In the genomic region with DNA sequence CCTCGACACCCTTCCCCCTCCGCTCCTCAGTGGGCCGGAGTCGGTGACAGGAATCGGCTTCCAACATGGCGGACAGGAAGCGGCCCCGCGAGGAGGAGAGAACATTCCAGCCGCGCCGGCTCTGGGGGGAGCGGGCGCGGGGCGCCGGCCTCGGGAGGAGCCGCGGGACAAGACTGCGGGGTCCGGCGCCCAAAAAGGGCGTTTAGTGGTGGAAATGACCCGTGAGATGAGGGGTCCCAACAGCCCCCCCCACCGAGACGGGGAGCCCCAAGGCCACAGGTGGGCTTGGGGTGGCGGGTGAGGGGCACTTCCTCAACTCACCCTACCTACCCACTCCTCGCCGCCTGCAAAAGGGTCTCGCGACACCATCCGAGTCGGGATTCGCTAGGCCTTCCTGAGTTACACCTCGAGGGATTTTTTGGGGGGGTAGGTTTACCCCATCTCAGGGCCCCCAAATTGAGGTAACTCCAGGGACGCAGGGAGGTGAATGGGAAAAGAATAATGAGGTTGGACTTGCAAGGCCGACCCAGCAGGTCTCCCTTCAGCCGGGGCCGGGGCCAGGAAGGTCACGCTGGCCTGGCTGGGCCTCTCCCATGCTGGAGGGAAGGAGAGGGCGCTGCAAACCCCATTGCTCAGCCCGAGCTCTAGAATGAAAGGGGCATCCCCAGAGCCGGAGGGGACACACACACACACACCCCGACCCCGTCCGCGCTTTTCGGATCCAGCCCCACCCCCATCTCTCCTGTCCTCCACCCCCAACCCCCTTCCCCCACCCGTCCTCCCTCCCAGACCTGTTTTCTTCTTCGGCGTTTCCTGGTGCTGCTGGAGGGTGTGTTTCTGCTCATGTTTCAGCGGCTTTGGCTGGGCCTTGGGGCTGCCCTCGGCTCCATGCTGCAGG, we compare ENCODE assay signal across 8 cellular contexts. TPM values are rescaled to one million over a fixed set of nuclear protein-coding genes. Genes with fewer than 3 reads are reported as not detected.
DNase-seq lines count a peak whose midpoint lies in the region; ATAC-seq and TF ChIP-seq lines count a peak whose summit lies in the region.

No MANE protein-coding gene starts in this region.

- no peaks in the 10 kb centered on the region for H3K27me3 ChIP-seq in dorsolateral prefrontal cortex

- peak overlapping the region; percentile 90 for H3K4me3 Mint-ChIP-seq in Calu3 (ENCODE audit: low read depth, unreplicated experiment)

- TF ChIP-seq POLR2A in lower leg skin (IDR thresholded peaks at IDR 0.05), result no peak

- ATAC-seq in GM21576 (IDR thresholded peaks at IDR 0.05; ENCODE audit: unreplicated experiment), result no peak

- peak overlapping the region; percentile 57 to 99 (median 91) for H3K4me3 ChIP-seq in dorsolateral prefrontal cortex
- peak overlapping the region; percentile 98 for H3K4me3 ChIP-seq in lower leg skin (ENCODE audit: low read depth, poor library complexity, severe bottlenecking)

- BruUV-seq in Calu3 (replicated peaks; lab: Mats Ljungman, UMichigan), result TSS peak; percentile 19

- peak; percentile 66 for DNase-seq in Calu3
- peak; percentile 65 for DNase-seq in HCEC 1CT
- peak; percentile 2 for DNase-seq in NCI-H2227 treated with DMSO at 0.1 percent for 48 hours (lab: John Stamatoyannopoulos, UW)
- DNase-seq in activated CD4-positive, alpha-beta T cell treated with anti-CD3 and anti-CD28 coated beads, Interleukin-2, amount 50 U/mL, for 24 hours (ENCODE audit: low read depth in 1 of 2, low spot score in 1 of 2), result peak; percentile 30 to 46
- DNase-seq in dorsolateral prefrontal cortex, result peak; percentile 29 to 71 (median 46)
- peak; percentile 50 to 94 for DNase-seq in lower leg skin (ENCODE audit: low spot score in 2 of 2)
- DNase-seq in stimulated activated CD4-positive, alpha-beta T cell treated with anti-CD3 and anti-CD28 coated beads, Interleukin-4, amount 100 ng/mL, for 48 hours (ENCODE audit: low read depth in 2 of 2), result peak; percentile 47 to 52

- H3K9me3 Mint-ChIP-seq in Calu3 (ENCODE audit: low read depth, unreplicated experiment), result no peaks in the 10 kb centered on the region

- intact Hi-C loops in Calu3 (cut with micrococcal nuclease; ENCODE audit: unreplicated experiment), result no loop called here
- intact Hi-C loops in dorsolateral prefrontal cortex (cut with DNase I), result loop anchor here (2.0 to 5.0 kb wide), 6 partner anchors 51 to 274 kb away; a partner anchor contains a TSS
- intact Hi-C loops in lower leg skin (cut with DNase I; ENCODE audit: low total_unique reads), result loop anchor here (2.0 kb wide), 1 partner anchor 144 kb away; no protein-coding TSS in a partner anchor

- peak overlapping the region; percentile 93 for H3K27ac Mint-ChIP-seq in Calu3 (ENCODE audit: unreplicated experiment)

- TF ChIP-seq CTCF in Calu3 (IDR thresholded peaks at IDR 0.05; ENCODE audit: unreplicated experiment) (no peak), dorsolateral prefrontal cortex (IDR thresholded peaks at IDR 0.05 in 54 of 56, conservative IDR thresholded peaks at IDR 0.05 in 2 of 56; ENCODE audit: low read depth in 1 of 56, partially characterized antibody in 56 of 56) (peak in 1 of 56 donors; percentile 8), lower leg skin (IDR thresholded peaks at IDR 0.05) (no peak)

- peaks cover 68% of the 10 kb centered on the region for H3K36me3 Mint-ChIP-seq in Calu3 (ENCODE audit: insufficient read depth, unreplicated experiment)

- WGBS in lower leg skin, 2 donors, result 1% methylated on average over 45 to 47 of the region's 54 CpGs

- H3K27me3 Mint-ChIP-seq in Calu3 (ENCODE audit: unreplicated experiment), result no peaks in the 10 kb centered on the region

- CTCF ChIA-PET in Calu3 (lab: Charles Lee), result interaction anchor here (0.8 to 1.2 kb wide), 7 partner anchors 10 to 299 kb away, joined by 3 to 7 read pairs (median 4); a partner anchor contains a TSS

- peak overlapping the region; percentile 91 to 100 (median 99) for H3K27ac ChIP-seq in dorsolateral prefrontal cortex

- peaks cover 24% of the 10 kb centered on the region for H3K4me1 Mint-ChIP-seq in Calu3 (ENCODE audit: low read depth, unreplicated experiment)

RNA-seq across cellular contexts. Expression of a gene that starts 0.7 kb away (rescaled TPM):
- total RNA-seq in Calu3 (2022) (89.3 and 92.9 TPM in 2 replicates), dorsolateral prefrontal cortex (10 to 100 TPM; 42.4 to 96.8 (median 54.8) TPM), lower leg skin (10 to 100 TPM; 22.7 to 28.4 (median 23.4) TPM)

RNA-seq across cellular contexts. Expression of a gene that starts 46.6 kb away (rescaled TPM):
- total RNA-seq in Calu3 (2022) (not detected in 2 replicates), dorsolateral prefrontal cortex (not detected), lower leg skin (not detected)

Comparison
In these comparisons a context has a peak if more than half of its experiments do, and no peak if none do; other contexts are left out.
1. DNase-seq: peak in every context shown above with its lines; median percentile 72 in lower leg skin; 66 in Calu3; 65 in HCEC 1CT; 50 in stimulated activated CD4-positive, alpha-beta T cell treated with anti-CD3 and anti-CD28 coated beads, Interleukin-4, amount 100 ng/mL, for 48 hours; 46 in dorsolateral prefrontal cortex; 38 in activated CD4-positive, alpha-beta T cell treated with anti-CD3 and anti-CD28 coated beads, Interleukin-2, amount 50 U/mL, for 24 hours; 2 in NCI-H2227 treated with DMSO at 0.1 percent for 48 hours.